In the genomic region with DNA sequence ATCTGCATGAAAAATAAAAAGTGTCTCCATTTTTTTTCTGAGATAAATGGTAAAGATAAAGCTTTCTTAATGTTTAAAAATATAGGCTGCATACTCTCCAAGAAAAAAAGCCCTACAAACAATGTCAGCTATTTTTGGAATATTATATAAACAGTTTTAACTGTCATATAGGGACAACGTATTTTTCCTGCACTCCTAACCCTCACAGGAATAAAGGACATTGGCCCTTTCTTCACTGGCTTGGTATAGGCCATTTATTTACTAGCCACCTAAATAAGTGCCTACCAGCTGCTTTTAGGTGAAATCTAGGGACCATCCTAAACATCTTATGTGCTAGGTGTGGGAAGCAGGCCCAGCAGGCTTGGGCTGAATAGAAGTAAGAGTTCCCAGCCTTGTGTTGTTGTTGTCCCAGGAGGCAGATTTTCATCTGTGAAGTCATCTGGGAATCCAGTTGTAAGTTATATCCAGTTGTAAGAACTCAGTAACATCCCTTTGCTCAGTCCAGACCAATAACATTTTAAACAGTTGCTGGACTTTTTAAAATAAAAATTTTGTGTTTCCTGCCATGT, we compare ENCODE assay signal across 1 cellular context.
TF ChIP-seq lines count a peak whose summit lies in the region.

No MANE protein-coding gene starts in this region.

TF ChIP-seq in K562, 482 proteins besides CTCF, POLR2A, EP300 and RAD21 (continued from another document):
- TF ChIP-seq, protein P1, sequence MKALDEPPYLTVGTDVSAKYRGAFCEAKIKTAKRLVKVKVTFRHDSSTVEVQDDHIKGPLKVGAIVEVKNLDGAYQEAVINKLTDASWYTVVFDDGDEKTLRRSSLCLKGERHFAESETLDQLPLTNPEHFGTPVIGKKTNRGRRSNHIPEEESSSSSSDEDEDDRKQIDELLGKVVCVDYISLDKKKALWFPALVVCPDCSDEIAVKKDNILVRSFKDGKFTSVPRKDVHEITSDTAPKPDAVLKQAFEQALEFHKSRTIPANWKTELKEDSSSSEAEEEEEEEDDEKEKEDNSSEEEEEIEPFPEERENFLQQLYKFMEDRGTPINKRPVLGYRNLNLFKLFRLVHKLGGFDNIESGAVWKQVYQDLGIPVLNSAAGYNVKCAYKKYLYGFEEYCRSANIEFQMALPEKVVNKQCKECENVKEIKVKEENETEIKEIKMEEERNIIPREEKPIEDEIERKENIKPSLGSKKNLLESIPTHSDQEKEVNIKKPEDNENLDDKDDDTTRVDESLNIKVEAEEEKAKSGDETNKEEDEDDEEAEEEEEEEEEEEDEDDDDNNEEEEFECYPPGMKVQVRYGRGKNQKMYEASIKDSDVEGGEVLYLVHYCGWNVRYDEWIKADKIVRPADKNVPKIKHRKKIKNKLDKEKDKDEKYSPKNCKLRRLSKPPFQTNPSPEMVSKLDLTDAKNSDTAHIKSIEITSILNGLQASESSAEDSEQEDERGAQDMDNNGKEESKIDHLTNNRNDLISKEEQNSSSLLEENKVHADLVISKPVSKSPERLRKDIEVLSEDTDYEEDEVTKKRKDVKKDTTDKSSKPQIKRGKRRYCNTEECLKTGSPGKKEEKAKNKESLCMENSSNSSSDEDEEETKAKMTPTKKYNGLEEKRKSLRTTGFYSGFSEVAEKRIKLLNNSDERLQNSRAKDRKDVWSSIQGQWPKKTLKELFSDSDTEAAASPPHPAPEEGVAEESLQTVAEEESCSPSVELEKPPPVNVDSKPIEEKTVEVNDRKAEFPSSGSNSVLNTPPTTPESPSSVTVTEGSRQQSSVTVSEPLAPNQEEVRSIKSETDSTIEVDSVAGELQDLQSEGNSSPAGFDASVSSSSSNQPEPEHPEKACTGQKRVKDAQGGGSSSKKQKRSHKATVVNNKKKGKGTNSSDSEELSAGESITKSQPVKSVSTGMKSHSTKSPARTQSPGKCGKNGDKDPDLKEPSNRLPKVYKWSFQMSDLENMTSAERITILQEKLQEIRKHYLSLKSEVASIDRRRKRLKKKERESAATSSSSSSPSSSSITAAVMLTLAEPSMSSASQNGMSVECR (CRISPR knock-in tag; IDR thresholded peaks at IDR 0.05), result no peak
- TF ChIP-seq TARDBP (IDR thresholded peaks at IDR 0.05), result no peak
